In genomic region chr6:26216015-26216885, GRCh38 we compare ENCODE assay signal across 1 cellular context.
A peak's percentile ranks its signal among the peaks of the same experiment; 100 is the strongest.
TF ChIP-seq lines count a peak whose summit lies in the region.

No MANE protein-coding gene starts in this region.

TF ChIP-seq in HepG2, 621 proteins besides CTCF, POLR2A, EP300 and RAD21 (continued from another document and continues in another):
- TF ChIP-seq LRRFIP1 (CRISPR knock-in tag; conservative IDR thresholded peaks at IDR 0.05) (no peak), CREB1 (IDR thresholded peaks at IDR 0.05) (peak; percentile 87), CREB1 (CRISPR knock-in tag; IDR thresholded peaks at IDR 0.05) (peak; percentile 96), ZBED4 (CRISPR knock-in tag; IDR thresholded peaks at IDR 0.05; ENCODE audit: borderline replicate concordance) (no peak), ZKSCAN1 (IDR thresholded peaks at IDR 0.05; ENCODE audit: low read length) (peak; percentile 21; the same call in 1 of the 2 replicates), JARID2 (CRISPR knock-in tag; IDR thresholded peaks at IDR 0.05; ENCODE audit: insufficient replicate concordance) (no peak), TP53 (CRISPR knock-in tag; conservative IDR thresholded peaks at IDR 0.05) (0 out of 2 replicates have a peak, but pooled peaks have one; percentile 49), ZNF263 (CRISPR knock-in tag; IDR thresholded peaks at IDR 0.05) (no peak), STAT5B (CRISPR knock-in tag; IDR thresholded peaks at IDR 0.05) (no peak), ZNF709 (CRISPR knock-in tag; IDR thresholded peaks at IDR 0.05) (peak; percentile 43; the same call in 1 of the 2 replicates), ZNF564 (CRISPR knock-in tag; IDR thresholded peaks at IDR 0.05) (no peak), GABPB1 (CRISPR knock-in tag; IDR thresholded peaks at IDR 0.05) (no peak; the same call in 1 of the 2 replicates), ZNF224 (CRISPR knock-in tag; IDR thresholded peaks at IDR 0.05) (no peak), ESRRA (CRISPR knock-in tag; IDR thresholded peaks at IDR 0.05; ENCODE audit: low read depth) (no peak), GTF3A (CRISPR knock-in tag; conservative IDR thresholded peaks at IDR 0.05) (no peak), ZNF75D (CRISPR knock-in tag; IDR thresholded peaks at IDR 0.05; ENCODE audit: borderline replicate concordance) (0 out of 2 replicates have a peak, but pooled peaks have one; percentile 20), SMAD1 (CRISPR knock-in tag; IDR thresholded peaks at IDR 0.05; ENCODE audit: borderline replicate concordance, low read depth) (no peak), CSRNP2 (CRISPR knock-in tag; conservative IDR thresholded peaks at IDR 0.05; ENCODE audit: low read depth) (no peak), ETV6 (CRISPR knock-in tag; conservative IDR thresholded peaks at IDR 0.05) (no peak), ZSCAN12 (CRISPR knock-in tag; IDR thresholded peaks at IDR 0.05) (no peak), POLR2AphosphoS5 (IDR thresholded peaks at IDR 0.05; ENCODE audit: low read depth, low read length) (peak; percentile 86), NKX3-1 (CRISPR knock-in tag; IDR thresholded peaks at IDR 0.05) (peak; percentile 75; the same call in 1 of the 2 replicates), TEF (CRISPR knock-in tag; IDR thresholded peaks at IDR 0.05) (0 out of 2 replicates have a peak, but pooled peaks have one; percentile 41), RBFOX2 (IDR thresholded peaks at IDR 0.05; ENCODE audit: low read depth, low read length) (peak; percentile 55), ZNF773 (CRISPR knock-in tag; IDR thresholded peaks at IDR 0.05; ENCODE audit: borderline replicate concordance) (no peak), GZF1 (CRISPR knock-in tag; IDR thresholded peaks at IDR 0.05) (no peak; the same call in 1 of the 2 replicates), FOXP1 (IDR thresholded peaks at IDR 0.05) (no peak), FOXP1 (CRISPR knock-in tag; IDR thresholded peaks at IDR 0.05) (peak; percentile 25; the same call in 1 of the 2 replicates), NPAS2 (CRISPR knock-in tag; IDR thresholded peaks at IDR 0.05; ENCODE audit: borderline replicate concordance) (no peak), GMEB1 (CRISPR knock-in tag; IDR thresholded peaks at IDR 0.05; ENCODE audit: borderline replicate concordance) (no peak), ARHGAP35 (CRISPR knock-in tag; IDR thresholded peaks at IDR 0.05; ENCODE audit: borderline replicate concordance) (no peak; the same call in 1 of the 2 replicates), ZNF850 (CRISPR knock-in tag; conservative IDR thresholded peaks at IDR 0.05) (no peak), ZNF609 (CRISPR knock-in tag; IDR thresholded peaks at IDR 0.05; ENCODE audit: borderline replicate concordance) (no peak), ZNF577 (CRISPR knock-in tag; IDR thresholded peaks at IDR 0.05; ENCODE audit: borderline replicate concordance, low read depth) (no peak), ZNF629 (CRISPR knock-in tag; conservative IDR thresholded peaks at IDR 0.05) (0 out of 2 replicates have a peak, but pooled peaks have one; percentile 27), MNT (IDR thresholded peaks at IDR 0.05) (no peak), ZNF616 (CRISPR knock-in tag; IDR thresholded peaks at IDR 0.05; ENCODE audit: low read depth) (no peak), BCL6 (CRISPR knock-in tag; IDR thresholded peaks at IDR 0.05) (no peak), TEAD3 (CRISPR knock-in tag; optimal IDR thresholded peaks at IDR 0.05; ENCODE audit: borderline replicate concordance) (peak; percentile 74), SRSF4 (IDR thresholded peaks at IDR 0.05; ENCODE audit: low read depth, low read length, poor library complexity, severe bottlenecking) (no peak), RBAK (CRISPR knock-in tag; IDR thresholded peaks at IDR 0.05) (no peak), ZNF790 (CRISPR knock-in tag; IDR thresholded peaks at IDR 0.05; ENCODE audit: borderline replicate concordance) (peak; percentile 41; the same call in 1 of the 2 replicates), ZNF740 (CRISPR knock-in tag; IDR thresholded peaks at IDR 0.05) (peak; percentile 41; the same call in 1 of the 2 replicates), IKZF4 (CRISPR knock-in tag; IDR thresholded peaks at IDR 0.05; ENCODE audit: borderline replicate concordance, low read depth, not compliant biosample characterization) (no peak), FLYWCH1 (CRISPR knock-in tag; IDR thresholded peaks at IDR 0.05) (no peak), SKI (IDR thresholded peaks at IDR 0.05; ENCODE audit: partially characterized antibody) (peak; percentile 40), ATF5 (CRISPR knock-in tag; IDR thresholded peaks at IDR 0.05; ENCODE audit: low read depth) (peak; percentile 25; the same call in 1 of the 2 replicates), ZNF775 (CRISPR knock-in tag; IDR thresholded peaks at IDR 0.05; ENCODE audit: borderline replicate concordance) (no peak), ZNF569 (CRISPR knock-in tag; IDR thresholded peaks at IDR 0.05; ENCODE audit: borderline replicate concordance) (no peak), ZSCAN31 (CRISPR knock-in tag; IDR thresholded peaks at IDR 0.05; ENCODE audit: low read depth) (0 out of 2 replicates have a peak, but pooled peaks have one; percentile 8)
